8 cellular contexts compared by ENCODE assay signal in the genomic region with DNA sequence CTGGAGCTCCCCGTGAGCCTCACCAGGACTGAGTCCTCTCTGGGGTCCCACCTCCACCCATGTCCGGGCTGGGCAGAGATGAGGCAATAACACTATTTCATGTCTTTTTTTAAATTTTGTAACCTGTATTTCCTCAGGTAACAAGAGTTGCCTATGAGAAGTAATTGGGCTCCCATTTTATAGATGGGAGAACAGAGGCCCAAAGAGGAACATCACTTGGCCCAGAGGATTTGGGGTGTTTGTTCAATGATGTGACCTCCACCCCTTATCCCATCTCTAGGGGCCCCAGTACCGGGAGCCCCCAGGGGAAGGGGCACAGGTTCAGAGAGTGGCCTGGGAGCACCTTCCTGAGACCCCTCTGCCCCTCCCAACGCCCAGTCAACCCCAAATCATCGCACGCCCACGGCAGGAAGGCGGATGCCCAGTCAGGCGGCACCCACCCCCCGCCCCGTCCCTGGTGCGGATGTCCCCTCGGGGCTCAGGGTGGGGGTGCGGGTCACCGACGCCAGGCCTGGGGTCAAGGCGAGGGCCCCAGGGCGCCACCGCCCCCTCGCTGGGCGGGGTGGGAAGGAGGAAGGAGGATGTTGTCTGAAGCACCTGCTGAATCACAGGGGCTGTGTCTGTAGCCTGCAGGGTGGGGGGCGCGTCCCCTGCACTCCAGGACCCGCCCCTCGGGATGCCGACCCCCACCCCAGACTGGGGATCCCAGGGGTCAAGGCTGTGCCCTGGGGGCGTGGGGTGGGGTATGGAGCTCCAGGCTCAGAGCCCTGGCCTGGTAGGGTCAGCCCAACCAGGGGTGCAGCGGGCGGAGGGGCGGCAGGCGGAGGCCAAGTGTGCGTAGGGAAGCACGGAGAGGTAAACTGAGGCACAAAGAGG. TPM values are rescaled to one million over a fixed set of nuclear protein-coding genes. Genes with fewer than 3 reads are reported as not detected.
DNase-seq lines count a peak whose midpoint lies in the region; ATAC-seq and TF ChIP-seq lines count a peak whose summit lies in the region.

No MANE protein-coding gene starts in this region.

- H3K79me2 ChIP-seq in DND-41 (ENCODE audit: insufficient read depth, low read length) = peaks cover 8% of the 10 kb centered on the region

- intact Hi-C loops in vagina (cut with DNase I) = no loop called here

- no peak overlapping the region for H2AFZ ChIP-seq in DND-41 (ENCODE audit: low read depth, low read length)

- H3K9me3 ChIP-seq in DND-41 (ENCODE audit: insufficient read depth, low read length, severe bottlenecking) = no peaks in the 10 kb centered on the region
- no peaks in the 10 kb centered on the region for H3K9me3 ChIP-seq in HEK293 (ENCODE audit: control insufficient read depth, insufficient read depth, low read depth, low read length)
- H3K9me3 ChIP-seq in muscle layer of colon (ENCODE audit: low read length) = no peaks in the 10 kb centered on the region
- no peaks in the 10 kb centered on the region for H3K9me3 ChIP-seq in vagina

- CTCF ChIA-PET in HEK293 (lab: Yijun Ruan, JAX) = interaction anchor here (11.3 kb wide), 1 partner anchor 15 kb away, joined by 299 read pairs; no protein-coding TSS in a partner anchor

- H3K36me3 ChIP-seq in DND-41 (ENCODE audit: insufficient read depth, low read length) = peaks cover 31% of the 10 kb centered on the region
- H3K36me3 ChIP-seq in HEK293 (ENCODE audit: control insufficient read depth in 2 of 2, insufficient read depth in 1 of 2, low read length in 2 of 2) = peaks cover 21 to 30% of the 10 kb centered on the region in 2 experiments
- peaks cover 28% of the 10 kb centered on the region for H3K36me3 ChIP-seq in muscle layer of colon (ENCODE audit: insufficient read depth, low read length)
- H3K36me3 ChIP-seq in vagina = peaks cover 0 to 33% of the 10 kb centered on the region in 2 donors

- DNase-seq in DND-41 (no peak), choroid plexus epithelial cell (ENCODE audit: low read depth) (no peak), vagina (ENCODE audit: extremely low spot score in 2 of 2) (no peak), anterior cingulate cortex (lab: John Stamatoyannopoulos, UW) (no peak)

- H4K20me1 ChIP-seq in DND-41 (ENCODE audit: insufficient read depth, low read length) = peaks cover 17% of the 10 kb centered on the region

- peaks cover 58% of the 10 kb centered on the region for H3K4me1 ChIP-seq in DND-41 (ENCODE audit: insufficient read depth, low read length)
- H3K4me1 ChIP-seq in HEK293 (ENCODE audit: control insufficient read depth, insufficient read depth, low read length) = peaks cover 23% of the 10 kb centered on the region
- H3K4me1 ChIP-seq in muscle layer of colon (ENCODE audit: insufficient read depth, low read length) = peaks cover 34% of the 10 kb centered on the region
- peaks cover 84% of the 10 kb centered on the region for H3K4me1 ChIP-seq in vagina

- TF ChIP-seq CTCF in DND-41 (IDR thresholded peaks at IDR 0.05; ENCODE audit: borderline replicate concordance, extremely low read depth, low read length, poor library complexity, severe bottlenecking) (no peak), HEK293 (tag by site-specific recombination; IDR thresholded peaks at IDR 0.05) (no peak), choroid plexus epithelial cell (conservative IDR thresholded peaks at IDR 0.05; ENCODE audit: low read depth, low read length) (no peak), vagina (IDR thresholded peaks at IDR 0.05) (no peak)

- no peaks in the 10 kb centered on the region for H3K27me3 ChIP-seq in DND-41 (ENCODE audit: insufficient read depth, low read length, poor library complexity)
- H3K27me3 ChIP-seq in muscle layer of colon (ENCODE audit: control insufficient read depth in 1 of 2, insufficient read depth in 2 of 2, low read length in 2 of 2) = no peaks in the 10 kb centered on the region
- H3K27me3 ChIP-seq in vagina = no peaks in the 10 kb centered on the region

- POLR2A ChIA-PET in HEK293 (lab: Yijun Ruan, JAX) = interaction anchor here (0.6 to 10.8 kb wide), 7 partner anchors 6 to 400 kb away, joined by 3 to 407 read pairs (median 4); a partner anchor contains a TSS

- H3K4me3 ChIP-seq in DND-41 (ENCODE audit: low read depth in 1 of 2, low read length in 2 of 2) (peak overlapping the region in 1 of 2 experiments; percentile 51; a peak in 2 of 4 replicates), HEK293 (ENCODE audit: low read depth, low read length) (peak overlapping the region; percentile 26), choroid plexus epithelial cell (ENCODE audit: low read depth, low read length) (peak overlapping the region; percentile 48), muscle layer of colon (ENCODE audit: low read depth in 1 of 2, low read length in 2 of 2) (no peak overlapping the region), vagina (peak overlapping the region; percentile 33 to 72)

- H3K9ac ChIP-seq in DND-41 (ENCODE audit: low read depth, low read length) (peak overlapping the region; percentile 42; the same call in 1 of the 2 replicates), muscle layer of colon (ENCODE audit: low read length) (no peak overlapping the region)

- ATAC-seq in DND-41 (ENCODE audit: insufficient read depth, low read depth) (peak; percentile 6), SK-N-SH treated with all-trans-retinoic acid at 6 μM for 48 hours (peak; percentile 21), HG03460 (IDR thresholded peaks at IDR 0.05; ENCODE audit: unreplicated experiment) (no peak)

- H3K27ac ChIP-seq in DND-41 (ENCODE audit: low read length) (peak overlapping the region; percentile 80), HEK293 (ENCODE audit: extremely low read depth, low read depth, low read length) (peak overlapping the region; percentile 63), muscle layer of colon (ENCODE audit: low read depth, low read length) (peak overlapping the region; percentile 90), vagina (peak overlapping the region; percentile 97)

- peak overlapping the region; percentile 92 for H3K4me2 ChIP-seq in DND-41 (ENCODE audit: insufficient read depth, low read length)

- no peak for TF ChIP-seq POLR2A in vagina (IDR thresholded peaks at IDR 0.05)

TF ChIP-seq in HEK293, 187 proteins besides CTCF, POLR2A, EP300 and RAD21 (continues in another document):
- TF ChIP-seq ZSCAN16 (tag by site-specific recombination; IDR thresholded peaks at IDR 0.05) = no peak
- TF ChIP-seq, protein P1, sequence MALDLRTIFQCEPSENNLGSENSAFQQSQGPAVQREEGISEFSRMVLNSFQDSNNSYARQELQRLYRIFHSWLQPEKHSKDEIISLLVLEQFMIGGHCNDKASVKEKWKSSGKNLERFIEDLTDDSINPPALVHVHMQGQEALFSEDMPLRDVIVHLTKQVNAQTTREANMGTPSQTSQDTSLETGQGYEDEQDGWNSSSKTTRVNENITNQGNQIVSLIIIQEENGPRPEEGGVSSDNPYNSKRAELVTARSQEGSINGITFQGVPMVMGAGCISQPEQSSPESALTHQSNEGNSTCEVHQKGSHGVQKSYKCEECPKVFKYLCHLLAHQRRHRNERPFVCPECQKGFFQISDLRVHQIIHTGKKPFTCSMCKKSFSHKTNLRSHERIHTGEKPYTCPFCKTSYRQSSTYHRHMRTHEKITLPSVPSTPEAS (tag by site-specific recombination; IDR thresholded peaks at IDR 0.05) = no peak
- no peak for TF ChIP-seq ZNF416 (tag by site-specific recombination; IDR thresholded peaks at IDR 0.05)
- no peak for TF ChIP-seq PRDM1 (tag by site-specific recombination; IDR thresholded peaks at IDR 0.05)
- peak; percentile 93 for TF ChIP-seq GLIS2 (tag by site-specific recombination; IDR thresholded peaks at IDR 0.05)
- TF ChIP-seq ZNF624 (tag by site-specific recombination; IDR thresholded peaks at IDR 0.05) = no peak
- no peak for TF ChIP-seq ZNF501 (tag by site-specific recombination; IDR thresholded peaks at IDR 0.05)
- TF ChIP-seq ZBTB17 (tag by site-specific recombination; IDR thresholded peaks at IDR 0.05) = no peak
- peak; percentile 29 for TF ChIP-seq SP2 (tag by site-specific recombination; IDR thresholded peaks at IDR 0.05)
- no peak for TF ChIP-seq ZNF623 (tag by site-specific recombination; IDR thresholded peaks at IDR 0.05)
- TF ChIP-seq WT1 (tag by site-specific recombination; IDR thresholded peaks at IDR 0.05) = 0 out of 2 replicates have a peak, but pooled peaks have one; percentile 33
- TF ChIP-seq SCRT1 (tag by site-specific recombination; IDR thresholded peaks at IDR 0.05; ENCODE audit: borderline replicate concordance) = no peak
- TF ChIP-seq KLF7 (tag by site-specific recombination; IDR thresholded peaks at IDR 0.05; ENCODE audit: borderline replicate concordance) = peak; percentile 55; the same call in 1 of the 2 replicates

TF ChIP-seq in SK-N-SH treated with all-trans-retinoic acid at 6 μM for 48 hours, 23 proteins besides CTCF, POLR2A, EP300 and RAD21:
- TF ChIP-seq, protein P2, sequence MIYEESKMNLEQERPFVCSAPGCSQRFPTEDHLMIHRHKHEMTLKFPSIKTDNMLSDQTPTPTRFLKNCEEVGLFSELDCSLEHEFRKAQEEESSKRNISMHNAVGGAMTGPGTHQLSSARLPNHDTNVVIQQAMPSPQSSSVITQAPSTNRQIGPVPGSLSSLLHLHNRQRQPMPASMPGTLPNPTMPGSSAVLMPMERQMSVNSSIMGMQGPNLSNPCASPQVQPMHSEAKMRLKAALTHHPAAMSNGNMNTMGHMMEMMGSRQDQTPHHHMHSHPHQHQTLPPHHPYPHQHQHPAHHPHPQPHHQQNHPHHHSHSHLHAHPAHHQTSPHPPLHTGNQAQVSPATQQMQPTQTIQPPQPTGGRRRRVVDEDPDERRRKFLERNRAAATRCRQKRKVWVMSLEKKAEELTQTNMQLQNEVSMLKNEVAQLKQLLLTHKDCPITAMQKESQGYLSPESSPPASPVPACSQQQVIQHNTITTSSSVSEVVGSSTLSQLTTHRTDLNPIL (CRISPR knock-in tag; IDR thresholded peaks at IDR 0.05; ENCODE audit: low read depth) = 0 out of 2 replicates have a peak, but pooled peaks have one; percentile 15
- TF ChIP-seq, protein P3, sequence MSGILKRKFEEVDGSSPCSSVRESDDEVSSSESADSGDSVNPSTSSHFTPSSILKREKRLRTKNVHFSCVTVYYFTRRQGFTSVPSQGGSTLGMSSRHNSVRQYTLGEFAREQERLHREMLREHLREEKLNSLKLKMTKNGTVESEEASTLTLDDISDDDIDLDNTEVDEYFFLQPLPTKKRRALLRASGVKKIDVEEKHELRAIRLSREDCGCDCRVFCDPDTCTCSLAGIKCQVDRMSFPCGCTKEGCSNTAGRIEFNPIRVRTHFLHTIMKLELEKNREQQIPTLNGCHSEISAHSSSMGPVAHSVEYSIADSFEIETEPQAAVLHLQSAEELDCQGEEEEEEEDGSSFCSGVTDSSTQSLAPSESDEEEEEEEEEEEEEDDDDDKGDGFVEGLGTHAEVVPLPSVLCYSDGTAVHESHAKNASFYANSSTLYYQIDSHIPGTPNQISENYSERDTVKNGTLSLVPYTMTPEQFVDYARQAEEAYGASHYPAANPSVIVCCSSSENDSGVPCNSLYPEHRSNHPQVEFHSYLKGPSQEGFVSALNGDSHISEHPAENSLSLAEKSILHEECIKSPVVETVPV (CRISPR knock-in tag; IDR thresholded peaks at IDR 0.05) = peak; percentile 30; the same call in 1 of the 2 replicates
- no peak for TF ChIP-seq GLIS3 (CRISPR knock-in tag; IDR thresholded peaks at IDR 0.05)

RNA-seq across cellular contexts. Expression of a gene that starts 9.0 kb away (rescaled TPM):
- total RNA-seq in vagina = 192 TPM

RNA-seq across cellular contexts. Expression of a gene that starts 11.7 kb away (rescaled TPM):
- total RNA-seq in vagina = 170 TPM

RNA-seq across cellular contexts. Expression of a gene that starts 15.2 kb away (rescaled TPM):
- 64.8 TPM for total RNA-seq in vagina

RNA-seq across cellular contexts. Expression of a gene that starts 18.6 kb away (rescaled TPM):
- 154 TPM for total RNA-seq in vagina

RNA-seq across cellular contexts. Expression of a gene that starts 22.3 kb away (rescaled TPM):
- 3.9 TPM for total RNA-seq in vagina

Comparison
In these comparisons a context has a peak if more than half of its experiments do, and no peak if none do; other contexts are left out.
1. H3K4me3 ChIP-seq: peak in HEK293 (single experiment), choroid plexus epithelial cell (single experiment) and vagina (2 of 2); none in muscle layer of colon (0 of 2).
2. Peak in every context shown above with its lines, with median percentiles within 50 percentile points of each other: H3K27ac ChIP-seq.